Comparison of ENCODE assay signal across 1 cellular context in the genomic region with DNA sequence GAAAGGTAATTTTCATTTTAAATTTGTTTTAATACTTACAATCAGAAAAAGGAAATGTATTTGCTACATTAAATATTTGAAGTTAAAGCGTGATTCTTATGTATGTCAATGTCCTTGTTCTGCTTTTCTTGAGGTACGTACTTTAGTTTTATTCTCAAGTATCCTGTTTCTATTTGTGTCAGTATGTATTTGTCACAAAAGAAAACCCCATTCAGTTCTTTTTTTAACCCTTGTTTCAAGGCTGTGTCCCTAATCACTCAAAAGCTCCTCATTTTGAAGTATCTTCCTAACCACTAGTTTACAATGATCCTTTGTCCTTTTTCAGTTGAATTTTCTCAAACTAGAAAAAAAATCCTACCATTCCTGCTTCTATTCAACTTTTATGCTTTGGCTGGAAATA.
TF ChIP-seq lines count a peak whose summit lies in the region.

No MANE protein-coding gene starts in this region.

TF ChIP-seq in GM12878, 131 proteins besides CTCF, POLR2A, EP300 and RAD21 (continued from another document and continues in another):
- TF ChIP-seq, protein P1, sequence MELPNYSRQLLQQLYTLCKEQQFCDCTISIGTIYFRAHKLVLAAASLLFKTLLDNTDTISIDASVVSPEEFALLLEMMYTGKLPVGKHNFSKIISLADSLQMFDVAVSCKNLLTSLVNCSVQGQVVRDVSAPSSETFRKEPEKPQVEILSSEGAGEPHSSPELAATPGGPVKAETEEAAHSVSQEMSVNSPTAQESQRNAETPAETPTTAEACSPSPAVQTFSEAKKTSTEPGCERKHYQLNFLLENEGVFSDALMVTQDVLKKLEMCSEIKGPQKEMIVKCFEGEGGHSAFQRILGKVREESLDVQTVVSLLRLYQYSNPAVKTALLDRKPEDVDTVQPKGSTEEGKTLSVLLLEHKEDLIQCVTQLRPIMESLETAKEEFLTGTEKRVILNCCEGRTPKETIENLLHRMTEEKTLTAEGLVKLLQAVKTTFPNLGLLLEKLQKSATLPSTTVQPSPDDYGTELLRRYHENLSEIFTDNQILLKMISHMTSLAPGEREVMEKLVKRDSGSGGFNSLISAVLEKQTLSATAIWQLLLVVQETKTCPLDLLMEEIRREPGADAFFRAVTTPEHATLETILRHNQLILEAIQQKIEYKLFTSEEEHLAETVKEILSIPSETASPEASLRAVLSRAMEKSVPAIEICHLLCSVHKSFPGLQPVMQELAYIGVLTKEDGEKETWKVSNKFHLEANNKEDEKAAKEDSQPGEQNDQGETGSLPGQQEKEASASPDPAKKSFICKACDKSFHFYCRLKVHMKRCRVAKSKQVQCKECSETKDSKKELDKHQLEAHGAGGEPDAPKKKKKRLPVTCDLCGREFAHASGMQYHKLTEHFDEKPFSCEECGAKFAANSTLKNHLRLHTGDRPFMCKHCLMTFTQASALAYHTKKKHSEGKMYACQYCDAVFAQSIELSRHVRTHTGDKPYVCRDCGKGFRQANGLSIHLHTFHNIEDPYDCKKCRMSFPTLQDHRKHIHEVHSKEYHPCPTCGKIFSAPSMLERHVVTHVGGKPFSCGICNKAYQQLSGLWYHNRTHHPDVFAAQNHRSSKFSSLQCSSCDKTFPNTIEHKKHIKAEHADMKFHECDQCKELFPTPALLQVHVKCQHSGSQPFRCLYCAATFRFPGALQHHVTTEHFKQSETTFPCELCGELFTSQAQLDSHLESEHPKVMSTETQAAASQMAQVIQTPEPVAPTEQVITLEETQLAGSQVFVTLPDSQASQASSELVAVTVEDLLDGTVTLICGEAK (IDR thresholded peaks at IDR 0.05; ENCODE audit: borderline replicate concordance): no peak; the same call in 1 of the 2 replicates
- TF ChIP-seq NR2F1 (conservative IDR thresholded peaks at IDR 0.05) (no peak), TBL1XR1 (IDR thresholded peaks at IDR 0.05; ENCODE audit: low read depth, low read length) (no peak), EZH2 (IDR thresholded peaks at IDR 0.05; ENCODE audit: borderline replicate concordance, control insufficient read depth, low read depth, low read length) (no peak), GABPA (IDR thresholded peaks at IDR 0.05; ENCODE audit: low read depth) (no peak), BHLHE40 (IDR thresholded peaks at IDR 0.05; ENCODE audit: borderline replicate concordance in 1 of 2, low read depth in 2 of 2, low read length in 1 of 2) (peak in 1 of 2 experiments; percentile 24; a peak in 1 of 4 replicates), RUNX3 (IDR thresholded peaks at IDR 0.05; ENCODE audit: low read length) (peak; percentile 81), STAT1 (conservative IDR thresholded peaks at IDR 0.05) (no peak), ZNF274 (IDR thresholded peaks at IDR 0.05; ENCODE audit: insufficient read depth, insufficient read length) (no peak), CREM (IDR thresholded peaks at IDR 0.05; ENCODE audit: low read depth) (peak; percentile 41; the same call in 1 of the 2 replicates), NFXL1 (IDR thresholded peaks at IDR 0.05; ENCODE audit: borderline replicate concordance) (no peak), CREB1 (IDR thresholded peaks at IDR 0.05; ENCODE audit: low read depth) (peak; percentile 17; the same call in 1 of the 2 replicates), MYB (IDR thresholded peaks at IDR 0.05; ENCODE audit: borderline replicate concordance, low read depth, low read length) (no peak), SUZ12 (IDR thresholded peaks at IDR 0.05; ENCODE audit: unreplicated experiment) (no peak), CHD4 (IDR thresholded peaks at IDR 0.05) (no peak), SIN3A (IDR thresholded peaks at IDR 0.05; ENCODE audit: low read depth, low read length) (no peak), ZZZ3 (IDR thresholded peaks at IDR 0.05; ENCODE audit: control insufficient read depth, insufficient read length, low read depth) (no peak), NFIC (IDR thresholded peaks at IDR 0.05; ENCODE audit: low read depth, low read length) (peak; percentile 87), TARDBP (IDR thresholded peaks at IDR 0.05; ENCODE audit: borderline replicate concordance) (no peak), PAX5 (IDR thresholded peaks at IDR 0.05; ENCODE audit: borderline replicate concordance, low read depth, low read length) (no peak), RCOR1 (conservative IDR thresholded peaks at IDR 0.05; ENCODE audit: low read depth, low read length) (no peak), ASH2L (IDR thresholded peaks at IDR 0.05; ENCODE audit: borderline replicate concordance, low read depth) (no peak), CHD2 (IDR thresholded peaks at IDR 0.05; ENCODE audit: borderline replicate concordance, low read depth, low read length) (no peak), LARP7 (IDR thresholded peaks at IDR 0.05) (no peak), TCF3 (IDR thresholded peaks at IDR 0.05; ENCODE audit: borderline replicate concordance, insufficient read depth, low read depth, low read length) (no peak), SREBF1 (IDR thresholded peaks at IDR 0.05; ENCODE audit: low read length) (no peak), FOXM1 (IDR thresholded peaks at IDR 0.05; ENCODE audit: low read depth, low read length) (peak; percentile 77; the same call in 1 of the 2 replicates), RELA (IDR thresholded peaks at IDR 0.05; ENCODE audit: borderline replicate concordance, partially characterized antibody) (peak; percentile 58), CBX5 (IDR thresholded peaks at IDR 0.05; ENCODE audit: low read depth) (0 out of 2 replicates have a peak, but pooled peaks have one; percentile 31), JUNB (IDR thresholded peaks at IDR 0.05) (peak; percentile 82), BACH1 (IDR thresholded peaks at IDR 0.05; ENCODE audit: borderline replicate concordance) (no peak), POLR2AphosphoS2 (IDR thresholded peaks at IDR 0.05; ENCODE audit: low read depth, low read length) (no peak), ZNF622 (IDR thresholded peaks at IDR 0.05) (no peak), ZBED1 (IDR thresholded peaks at IDR 0.05; ENCODE audit: borderline replicate concordance) (0 out of 2 replicates have a peak, but pooled peaks have one; percentile 41), SPI1 (IDR thresholded peaks at IDR 0.05; ENCODE audit: borderline replicate concordance, insufficient read depth, low read depth, low read length) (peak; percentile 60; the same call in 1 of the 2 replicates), ZNF24 (IDR thresholded peaks at IDR 0.05) (no peak), YY1 (IDR thresholded peaks at IDR 0.05; ENCODE audit: low read depth, low read length) (no peak), TAF1 (IDR thresholded peaks at IDR 0.05; ENCODE audit: borderline replicate concordance, low read depth, low read length) (no peak), MXI1 (IDR thresholded peaks at IDR 0.05; ENCODE audit: low read depth, low read length) (no peak), NR2C2 (IDR thresholded peaks at IDR 0.05; ENCODE audit: borderline replicate concordance, control insufficient read depth, insufficient read length, low read depth) (no peak)
- TF ChIP-seq, protein P2, sequence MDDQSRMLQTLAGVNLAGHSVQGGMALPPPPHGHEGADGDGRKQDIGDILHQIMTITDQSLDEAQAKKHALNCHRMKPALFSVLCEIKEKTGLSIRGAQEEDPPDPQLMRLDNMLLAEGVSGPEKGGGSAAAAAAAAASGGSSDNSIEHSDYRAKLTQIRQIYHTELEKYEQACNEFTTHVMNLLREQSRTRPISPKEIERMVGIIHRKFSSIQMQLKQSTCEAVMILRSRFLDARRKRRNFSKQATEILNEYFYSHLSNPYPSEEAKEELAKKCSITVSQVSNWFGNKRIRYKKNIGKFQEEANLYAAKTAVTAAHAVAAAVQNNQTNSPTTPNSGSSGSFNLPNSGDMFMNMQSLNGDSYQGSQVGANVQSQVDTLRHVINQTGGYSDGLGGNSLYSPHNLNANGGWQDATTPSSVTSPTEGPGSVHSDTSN (IDR thresholded peaks at IDR 0.05; ENCODE audit: insufficient replicate concordance, low read depth, low read length): no peak
- TF ChIP-seq, protein P3, sequence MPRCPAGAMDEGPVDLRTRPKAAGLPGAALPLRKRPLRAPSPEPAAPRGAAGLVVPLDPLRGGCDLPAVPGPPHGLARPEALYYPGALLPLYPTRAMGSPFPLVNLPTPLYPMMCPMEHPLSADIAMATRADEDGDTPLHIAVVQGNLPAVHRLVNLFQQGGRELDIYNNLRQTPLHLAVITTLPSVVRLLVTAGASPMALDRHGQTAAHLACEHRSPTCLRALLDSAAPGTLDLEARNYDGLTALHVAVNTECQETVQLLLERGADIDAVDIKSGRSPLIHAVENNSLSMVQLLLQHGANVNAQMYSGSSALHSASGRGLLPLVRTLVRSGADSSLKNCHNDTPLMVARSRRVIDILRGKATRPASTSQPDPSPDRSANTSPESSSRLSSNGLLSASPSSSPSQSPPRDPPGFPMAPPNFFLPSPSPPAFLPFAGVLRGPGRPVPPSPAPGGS (IDR thresholded peaks at IDR 0.05; ENCODE audit: borderline replicate concordance, insufficient read depth, low read depth, low read length, poor library complexity, severe bottlenecking): no peak
- TF ChIP-seq, protein P4, sequence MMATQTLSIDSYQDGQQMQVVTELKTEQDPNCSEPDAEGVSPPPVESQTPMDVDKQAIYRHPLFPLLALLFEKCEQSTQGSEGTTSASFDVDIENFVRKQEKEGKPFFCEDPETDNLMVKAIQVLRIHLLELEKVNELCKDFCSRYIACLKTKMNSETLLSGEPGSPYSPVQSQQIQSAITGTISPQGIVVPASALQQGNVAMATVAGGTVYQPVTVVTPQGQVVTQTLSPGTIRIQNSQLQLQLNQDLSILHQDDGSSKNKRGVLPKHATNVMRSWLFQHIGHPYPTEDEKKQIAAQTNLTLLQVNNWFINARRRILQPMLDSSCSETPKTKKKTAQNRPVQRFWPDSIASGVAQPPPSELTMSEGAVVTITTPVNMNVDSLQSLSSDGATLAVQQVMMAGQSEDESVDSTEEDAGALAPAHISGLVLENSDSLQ (IDR thresholded peaks at IDR 0.05): peak; percentile 84
- TF ChIP-seq, protein P5, sequence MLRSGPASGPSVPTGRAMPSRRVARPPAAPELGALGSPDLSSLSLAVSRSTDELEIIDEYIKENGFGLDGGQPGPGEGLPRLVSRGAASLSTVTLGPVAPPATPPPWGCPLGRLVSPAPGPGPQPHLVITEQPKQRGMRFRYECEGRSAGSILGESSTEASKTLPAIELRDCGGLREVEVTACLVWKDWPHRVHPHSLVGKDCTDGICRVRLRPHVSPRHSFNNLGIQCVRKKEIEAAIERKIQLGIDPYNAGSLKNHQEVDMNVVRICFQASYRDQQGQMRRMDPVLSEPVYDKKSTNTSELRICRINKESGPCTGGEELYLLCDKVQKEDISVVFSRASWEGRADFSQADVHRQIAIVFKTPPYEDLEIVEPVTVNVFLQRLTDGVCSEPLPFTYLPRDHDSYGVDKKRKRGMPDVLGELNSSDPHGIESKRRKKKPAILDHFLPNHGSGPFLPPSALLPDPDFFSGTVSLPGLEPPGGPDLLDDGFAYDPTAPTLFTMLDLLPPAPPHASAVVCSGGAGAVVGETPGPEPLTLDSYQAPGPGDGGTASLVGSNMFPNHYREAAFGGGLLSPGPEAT (IDR thresholded peaks at IDR 0.05; ENCODE audit: low read depth): peak; percentile 87
- TF ChIP-seq, protein P6, sequence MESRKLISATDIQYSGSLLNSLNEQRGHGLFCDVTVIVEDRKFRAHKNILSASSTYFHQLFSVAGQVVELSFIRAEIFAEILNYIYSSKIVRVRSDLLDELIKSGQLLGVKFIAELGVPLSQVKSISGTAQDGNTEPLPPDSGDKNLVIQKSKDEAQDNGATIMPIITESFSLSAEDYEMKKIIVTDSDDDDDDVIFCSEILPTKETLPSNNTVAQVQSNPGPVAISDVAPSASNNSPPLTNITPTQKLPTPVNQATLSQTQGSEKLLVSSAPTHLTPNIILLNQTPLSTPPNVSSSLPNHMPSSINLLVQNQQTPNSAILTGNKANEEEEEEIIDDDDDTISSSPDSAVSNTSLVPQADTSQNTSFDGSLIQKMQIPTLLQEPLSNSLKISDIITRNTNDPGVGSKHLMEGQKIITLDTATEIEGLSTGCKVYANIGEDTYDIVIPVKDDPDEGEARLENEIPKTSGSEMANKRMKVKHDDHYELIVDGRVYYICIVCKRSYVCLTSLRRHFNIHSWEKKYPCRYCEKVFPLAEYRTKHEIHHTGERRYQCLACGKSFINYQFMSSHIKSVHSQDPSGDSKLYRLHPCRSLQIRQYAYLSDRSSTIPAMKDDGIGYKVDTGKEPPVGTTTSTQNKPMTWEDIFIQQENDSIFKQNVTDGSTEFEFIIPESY (IDR thresholded peaks at IDR 0.05): no peak
- TF ChIP-seq, protein P7, sequence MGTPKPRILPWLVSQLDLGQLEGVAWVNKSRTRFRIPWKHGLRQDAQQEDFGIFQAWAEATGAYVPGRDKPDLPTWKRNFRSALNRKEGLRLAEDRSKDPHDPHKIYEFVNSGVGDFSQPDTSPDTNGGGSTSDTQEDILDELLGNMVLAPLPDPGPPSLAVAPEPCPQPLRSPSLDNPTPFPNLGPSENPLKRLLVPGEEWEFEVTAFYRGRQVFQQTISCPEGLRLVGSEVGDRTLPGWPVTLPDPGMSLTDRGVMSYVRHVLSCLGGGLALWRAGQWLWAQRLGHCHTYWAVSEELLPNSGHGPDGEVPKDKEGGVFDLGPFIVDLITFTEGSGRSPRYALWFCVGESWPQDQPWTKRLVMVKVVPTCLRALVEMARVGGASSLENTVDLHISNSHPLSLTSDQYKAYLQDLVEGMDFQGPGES (IDR thresholded peaks at IDR 0.05): no peak
- TF ChIP-seq, protein P8, sequence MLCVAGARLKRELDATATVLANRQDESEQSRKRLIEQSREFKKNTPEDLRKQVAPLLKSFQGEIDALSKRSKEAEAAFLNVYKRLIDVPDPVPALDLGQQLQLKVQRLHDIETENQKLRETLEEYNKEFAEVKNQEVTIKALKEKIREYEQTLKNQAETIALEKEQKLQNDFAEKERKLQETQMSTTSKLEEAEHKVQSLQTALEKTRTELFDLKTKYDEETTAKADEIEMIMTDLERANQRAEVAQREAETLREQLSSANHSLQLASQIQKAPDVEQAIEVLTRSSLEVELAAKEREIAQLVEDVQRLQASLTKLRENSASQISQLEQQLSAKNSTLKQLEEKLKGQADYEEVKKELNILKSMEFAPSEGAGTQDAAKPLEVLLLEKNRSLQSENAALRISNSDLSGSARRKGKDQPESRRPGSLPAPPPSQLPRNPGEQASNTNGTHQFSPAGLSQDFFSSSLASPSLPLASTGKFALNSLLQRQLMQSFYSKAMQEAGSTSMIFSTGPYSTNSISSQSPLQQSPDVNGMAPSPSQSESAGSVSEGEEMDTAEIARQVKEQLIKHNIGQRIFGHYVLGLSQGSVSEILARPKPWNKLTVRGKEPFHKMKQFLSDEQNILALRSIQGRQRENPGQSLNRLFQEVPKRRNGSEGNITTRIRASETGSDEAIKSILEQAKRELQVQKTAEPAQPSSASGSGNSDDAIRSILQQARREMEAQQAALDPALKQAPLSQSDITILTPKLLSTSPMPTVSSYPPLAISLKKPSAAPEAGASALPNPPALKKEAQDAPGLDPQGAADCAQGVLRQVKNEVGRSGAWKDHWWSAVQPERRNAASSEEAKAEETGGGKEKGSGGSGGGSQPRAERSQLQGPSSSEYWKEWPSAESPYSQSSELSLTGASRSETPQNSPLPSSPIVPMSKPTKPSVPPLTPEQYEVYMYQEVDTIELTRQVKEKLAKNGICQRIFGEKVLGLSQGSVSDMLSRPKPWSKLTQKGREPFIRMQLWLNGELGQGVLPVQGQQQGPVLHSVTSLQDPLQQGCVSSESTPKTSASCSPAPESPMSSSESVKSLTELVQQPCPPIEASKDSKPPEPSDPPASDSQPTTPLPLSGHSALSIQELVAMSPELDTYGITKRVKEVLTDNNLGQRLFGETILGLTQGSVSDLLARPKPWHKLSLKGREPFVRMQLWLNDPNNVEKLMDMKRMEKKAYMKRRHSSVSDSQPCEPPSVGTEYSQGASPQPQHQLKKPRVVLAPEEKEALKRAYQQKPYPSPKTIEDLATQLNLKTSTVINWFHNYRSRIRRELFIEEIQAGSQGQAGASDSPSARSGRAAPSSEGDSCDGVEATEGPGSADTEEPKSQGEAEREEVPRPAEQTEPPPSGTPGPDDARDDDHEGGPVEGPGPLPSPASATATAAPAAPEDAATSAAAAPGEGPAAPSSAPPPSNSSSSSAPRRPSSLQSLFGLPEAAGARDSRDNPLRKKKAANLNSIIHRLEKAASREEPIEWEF (IDR thresholded peaks at IDR 0.05; ENCODE audit: insufficient replicate concordance, low read depth, low read length): peak; percentile 20
